In genomic region chr3:29514912-29515311, GRCh38 we compare ENCODE assay signal across 16 cellular contexts.
DNase-seq lines count a peak whose midpoint lies in the region; ATAC-seq and TF ChIP-seq lines count a peak whose summit lies in the region.
"Had no signal": no experiment of that assay in that cellular context is flagged by ENCODE, and none has a peak within 500 bp of the region (broad histone marks: within the 10 kb centered on the region; RNA-seq: fewer than 3 reads in every experiment).

No MANE protein-coding gene starts in this region.

- no peaks in the 10 kb centered on the region for H3K36me3 ChIP-seq in psoas muscle (ENCODE audit: insufficient read depth in 1 of 2, low read depth in 1 of 2)
- H3K36me3 ChIP-seq: sigmoid colon had no signal

- peak overlapping the region; percentile 46 for H3K27ac Mint-ChIP-seq in HFFc6
- H3K27ac Mint-ChIP-seq in chondrocyte (ENCODE audit: unreplicated experiment), result peak overlapping the region; percentile 62
- H3K27ac Mint-ChIP-seq: nephron; stimulated activated naive CD8-positive, alpha-beta T cell treated with anti-CD3 and anti-CD28 coated beads, Interleukin-15, Interleukin-2, amounts not matched to agents 100 ng/mL and 50 ng/mL, for 24 hours had no signal

- WGBS in psoas muscle, 3 donors, result 46 to 62% (median 54%) methylated on average over 3 of the region's 3 CpGs

- H3K4me3 ChIP-seq in psoas muscle, result no peak overlapping the region
- H3K4me3 ChIP-seq: PC-9, sigmoid colon had no signal

- peaks cover 51% of the 10 kb centered on the region for H3K4me1 ChIP-seq in psoas muscle

- intact Hi-C loops in psoas muscle (cut with DNase I), result loop anchor here in 1 of 2 donors (5.0 kb wide), 1 partner anchor 233 kb away; the partner anchor contains the start of gene RBMS3

- H3K4me3 Mint-ChIP-seq in HFFc6 (peak overlapping the region; percentile 64), chondrocyte (ENCODE audit: unreplicated experiment) (no peak overlapping the region)
- H3K4me3 Mint-ChIP-seq: nephron; stimulated activated naive CD8-positive, alpha-beta T cell treated with anti-CD3 and anti-CD28 coated beads, Interleukin-15, Interleukin-2, amounts not matched to agents 100 ng/mL and 50 ng/mL, for 24 hours had no signal

- peaks cover 48% of the 10 kb centered on the region for H3K4me1 Mint-ChIP-seq in HFFc6 (ENCODE audit: low read depth)
- peaks cover 42% of the 10 kb centered on the region for H3K4me1 Mint-ChIP-seq in chondrocyte (ENCODE audit: low read depth)

- DNase-seq in HFFc6 (no peak), NOMO-1 treated with dmso at 0.1 percent for 144 hours (lab: John Stamatoyannopoulos, UW; ENCODE audit: unreplicated experiment) (peak; percentile 34), chondrocyte (ENCODE audit: low spot score) (no peak), psoas muscle (no peak), DMS79 treated with DMSO at 0.1 percent for 48 hours (lab: John Stamatoyannopoulos, UW) (no peak), GM20000 (ENCODE audit: low spot score) (no peak)
- DNase-seq: GF-D8, NCI-H1105, NCI-H2171 treated with DMSO at 0.1 percent for 48 hours, PC-9, sigmoid colon had no signal

- H3K27ac ChIP-seq in psoas muscle, result peak overlapping the region; percentile 23
- H3K27ac ChIP-seq: PC-9, sigmoid colon had no signal

- H3K9me3 ChIP-seq in psoas muscle, result no peaks in the 10 kb centered on the region
- H3K9me3 ChIP-seq: sigmoid colon had no signal

- H3K27me3 ChIP-seq in psoas muscle (ENCODE audit: insufficient read depth in 3 of 3, low read length in 2 of 3), result no peaks in the 10 kb centered on the region
- H3K27me3 ChIP-seq: sigmoid colon had no signal

- H3K36me3 Mint-ChIP-seq in HFFc6 (ENCODE audit: low read depth), result peaks cover 10% of the 10 kb centered on the region; the same call in 1 of the 2 replicates
- no peaks in the 10 kb centered on the region for H3K36me3 Mint-ChIP-seq in chondrocyte (ENCODE audit: low read depth)
- H3K36me3 Mint-ChIP-seq: CD14-positive monocyte had no signal

- H3K9me3 Mint-ChIP-seq in HFFc6 (no peaks in the 10 kb centered on the region), chondrocyte (ENCODE audit: low read depth) (no peaks in the 10 kb centered on the region)
- H3K9me3 Mint-ChIP-seq: nephron had no signal

- H3K27me3 Mint-ChIP-seq in HFFc6 (ENCODE audit: insufficient read depth) (no peaks in the 10 kb centered on the region), chondrocyte (ENCODE audit: low read depth) (no peaks in the 10 kb centered on the region)

- ATAC-seq in psoas muscle, result no peak
- no peak for ATAC-seq in HG03342 (IDR thresholded peaks at IDR 0.05; ENCODE audit: unreplicated experiment)
- no peak for ATAC-seq in HG02973 (IDR thresholded peaks at IDR 0.05; ENCODE audit: unreplicated experiment)

- no peak for TF ChIP-seq CTCF in HFFc6 (IDR thresholded peaks at IDR 0.05)
- no peak for TF ChIP-seq CTCF in chondrocyte (IDR thresholded peaks at IDR 0.05)
- no peak for TF ChIP-seq CTCF in psoas muscle (IDR thresholded peaks at IDR 0.05)
- no peak for TF ChIP-seq CTCF in GM20000 (IDR thresholded peaks at IDR 0.05; ENCODE audit: extremely low read depth, missing control alignments)
